In genomic region chr7:36029846-36030510, GRCh38 we compare ENCODE assay signal across 25 cellular contexts.
"Had no signal": no experiment of that assay in that cellular context is flagged by ENCODE, and none has a peak within 500 bp of the region (broad histone marks: within the 10 kb centered on the region; RNA-seq: fewer than 3 reads in every experiment).

No MANE protein-coding gene starts in this region.

- H3K9me3 ChIP-seq: esophagus muscularis mucosa, mucosa of descending colon, ovary, psoas muscle, testis, tibial nerve, upper lobe of right lung, vagina had no signal

- H3K36me3 ChIP-seq: esophagus muscularis mucosa, neural progenitor cell, ovary, tibial nerve, upper lobe of right lung, vagina had no signal

- H3K79me2 ChIP-seq: hepatocyte had no signal

- H3K4me1 Mint-ChIP-seq: stimulated activated naive B cell treated with anti-CD40 and anti-IgM and Interleukin-4, amounts not matched to agents 10 μg/mL and 1 μg/mL and 100 μg/mL, for 72 hours; stimulated activated naive CD8-positive, alpha-beta T cell treated with anti-CD3 and anti-CD28 coated beads, Interleukin-15, amount 100 ng/mL, for 72 hours had no signal

- ATAC-seq: foreskin keratinocyte; mucosa of descending colon; natural killer cell treated with Interleukin-12 subunit alpha and Interleukin-12 subunit beta and Interleukin-15 and Interleukin-18, amount 100 ng/mL, for 72 hours; psoas muscle; sciatic nerve; stimulated activated naive B cell treated with anti-CD40 and anti-IgM and Interleukin-4, amounts not matched to agents 10 μg/mL and 1 μg/mL and 100 μg/mL, for 72 hours; stimulated activated naive CD8-positive, alpha-beta T cell treated with anti-CD3 and anti-CD28 coated beads, Interleukin-15, amount 100 ng/mL, for 72 hours; upper lobe of right lung had no signal

- H3K27ac ChIP-seq: dorsolateral prefrontal cortex, epithelial cell of prostate, esophagus muscularis mucosa, foreskin keratinocyte, hepatocyte, neural progenitor cell, ovary, psoas muscle, skin epidermis, testis, tibial nerve, upper lobe of right lung, vagina had no signal

- H3K4me3 Mint-ChIP-seq: natural killer cell treated with Interleukin-12 subunit alpha and Interleukin-12 subunit beta and Interleukin-15 and Interleukin-18, amount 100 ng/mL, for 72 hours; neural progenitor cell; stimulated activated naive B cell treated with anti-CD40 and anti-IgM and Interleukin-4, amounts not matched to agents 10 μg/mL and 1 μg/mL and 100 μg/mL, for 72 hours; stimulated activated naive CD8-positive, alpha-beta T cell treated with anti-CD3 and anti-CD28 coated beads, Interleukin-15, amount 100 ng/mL, for 72 hours had no signal

- H3K36me3 Mint-ChIP-seq: natural killer cell treated with Interleukin-12 subunit alpha and Interleukin-12 subunit beta and Interleukin-15 and Interleukin-18, amount 100 ng/mL, for 72 hours; neural progenitor cell; stimulated activated naive B cell treated with anti-CD40 and anti-IgM and Interleukin-4, amounts not matched to agents 10 μg/mL and 1 μg/mL and 100 μg/mL, for 72 hours had no signal

- H3K4me2 ChIP-seq: hepatocyte, neural progenitor cell had no signal

- H3K4me1 ChIP-seq: foreskin keratinocyte, psoas muscle, testis, upper lobe of right lung had no signal

- H3K27me3 ChIP-seq: esophagus muscularis mucosa, hepatocyte, neural progenitor cell, ovary, testis, tibial nerve, upper lobe of right lung, vagina had no signal

- H3K9ac ChIP-seq: neural progenitor cell had no signal

- H3K27ac Mint-ChIP-seq: natural killer cell treated with Interleukin-12 subunit alpha and Interleukin-12 subunit beta and Interleukin-15 and Interleukin-18, amount 100 ng/mL, for 72 hours; neural progenitor cell; stimulated activated naive B cell treated with anti-CD40 and anti-IgM and Interleukin-4, amounts not matched to agents 10 μg/mL and 1 μg/mL and 100 μg/mL, for 72 hours; stimulated activated naive CD8-positive, alpha-beta T cell treated with anti-CD3 and anti-CD28 coated beads, Interleukin-15, amount 100 ng/mL, for 72 hours had no signal

- H3K4me3 ChIP-seq: dorsolateral prefrontal cortex, esophagus muscularis mucosa, hepatocyte, mucosa of descending colon, neural progenitor cell, ovary, psoas muscle, skin epidermis, testis, tibial nerve, upper lobe of right lung, vagina had no signal

- H3K9me3 Mint-ChIP-seq: natural killer cell treated with Interleukin-12 subunit alpha and Interleukin-12 subunit beta and Interleukin-15 and Interleukin-18, amount 100 ng/mL, for 72 hours; stimulated activated naive CD8-positive, alpha-beta T cell treated with anti-CD3 and anti-CD28 coated beads, Interleukin-15, amount 100 ng/mL, for 72 hours had no signal

- H2AFZ ChIP-seq: hepatocyte, neural progenitor cell had no signal

- DNase-seq: cortex of kidney; dorsolateral prefrontal cortex; effector CD8-positive, alpha-beta T cell; foreskin keratinocyte; head of caudate nucleus; kidney glomerular epithelial cell; mucosa of descending colon; nucleus accumbens; ovary; psoas muscle; stimulated activated CD4-positive, alpha-beta T cell treated with anti-CD3 and anti-CD28 coated beads, Interleukin-2, amount 100 ng/mL, for 24 hours; stimulated activated CD4-positive, alpha-beta T cell treated with anti-CD3 and anti-CD28 coated beads, Interleukin-4, amount 100 ng/mL, for 4 hours; stimulated activated naive B cell treated with anti-CD40 and anti-IgM and Interleukin-4, amounts not matched to agents 10 μg/mL and 1 μg/mL and 100 μg/mL, for 72 hours; stimulated activated naive CD8-positive, alpha-beta T cell treated with anti-CD3 and anti-CD28 coated beads, Interleukin-15, amount 100 ng/mL, for 72 hours; testis; upper lobe of right lung had no signal
